Comparison of ENCODE assay signal across 12 cellular contexts in the genomic region with DNA sequence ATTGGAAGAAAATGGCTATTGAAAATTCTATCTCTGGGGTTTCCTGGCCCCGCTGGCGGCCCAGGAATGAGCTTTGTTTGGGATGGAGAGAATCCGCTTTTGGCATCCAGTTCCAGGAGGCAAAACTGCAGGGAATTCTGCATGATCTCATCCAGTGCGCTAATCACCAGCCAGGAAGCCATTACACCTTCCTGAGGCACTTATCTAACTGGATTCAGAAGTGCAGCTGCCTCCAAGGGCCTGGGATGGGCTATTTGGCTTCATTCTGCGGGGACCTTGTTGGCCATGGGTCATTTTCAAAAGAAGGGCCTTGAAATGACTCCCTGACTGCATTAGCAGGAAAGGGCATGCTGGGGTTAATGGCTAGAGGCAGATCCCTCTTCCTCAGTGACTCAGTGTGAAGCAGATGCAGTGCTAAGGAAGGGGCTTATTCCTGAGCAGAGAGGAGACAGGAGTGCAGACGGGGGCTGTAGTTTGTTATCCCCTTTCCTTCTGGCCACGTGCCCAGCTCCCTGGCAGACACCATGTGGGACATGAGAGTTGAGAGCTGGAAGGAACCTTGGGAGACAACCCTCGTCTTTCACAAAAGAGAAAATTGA.
A peak's percentile ranks its signal among the peaks of the same experiment; 100 is the strongest.
DNase-seq lines count a peak whose midpoint lies in the region; ATAC-seq, FAIRE-seq and TF ChIP-seq lines count a peak whose summit lies in the region.
"Had no signal": no experiment of that assay in that cellular context is flagged by ENCODE, and none has a peak within 500 bp of the region (broad histone marks: within the 10 kb centered on the region; RNA-seq: fewer than 3 reads in every experiment).

No MANE protein-coding gene starts in this region.

- CTCF ChIA-PET in A673 (lab: Charles Lee), result no interaction called here

- intact Hi-C loops in Right ventricle myocardium inferior (cut with DNase I) (no loop called here), cardiac septum (cut with DNase I) (no loop called here), uterus (cut with DNase I; ENCODE audit: low total_unique reads) (no loop called here), A673 (cut with micrococcal nuclease; ENCODE audit: unreplicated experiment) (no loop called here)

- H3K27me3 ChIP-seq in astrocyte (ENCODE audit: insufficient read depth, low read length), result no peaks in the 10 kb centered on the region
- H3K27me3 ChIP-seq in uterus, result no peaks in the 10 kb centered on the region
- H3K27me3 ChIP-seq in A673 (replicated peaks; ENCODE audit: insufficient read depth, low read depth, low read length, poor library complexity), result peaks cover 14% of the 10 kb centered on the region

- H3K27ac ChIP-seq in astrocyte (ENCODE audit: low read depth, low read length) (no peak overlapping the region), uterus (peak overlapping the region; percentile 49 to 55), A673 (ENCODE audit: low read depth, low read length, poor library complexity, severe bottlenecking) (no peak overlapping the region)

- peak; percentile 37 for ATAC-seq in Right ventricle myocardium inferior
- ATAC-seq: GM12878 had no signal

- no peaks in the 10 kb centered on the region for H3K9me3 Mint-ChIP-seq in astrocyte (ENCODE audit: unreplicated experiment)
- H3K9me3 Mint-ChIP-seq in progenitor cell of endocrine pancreas (ENCODE audit: low read depth), result no peaks in the 10 kb centered on the region
- H3K9me3 Mint-ChIP-seq: naive B cell had no signal

- H3K9me3 ChIP-seq in astrocyte (ENCODE audit: insufficient read depth, low read depth, low read length) (no peaks in the 10 kb centered on the region), uterus (no peaks in the 10 kb centered on the region), A673 (ENCODE audit: low read depth, low read length, poor library complexity, severe bottlenecking) (no peaks in the 10 kb centered on the region)

- H3K27ac Mint-ChIP-seq in astrocyte (ENCODE audit: unreplicated experiment) (no peak overlapping the region), progenitor cell of endocrine pancreas (no peak overlapping the region)
- H3K27ac Mint-ChIP-seq: B cell had no signal

- H3K4me1 Mint-ChIP-seq in astrocyte (ENCODE audit: low read depth, unreplicated experiment) (peaks cover 14% of the 10 kb centered on the region), progenitor cell of endocrine pancreas (ENCODE audit: low read depth) (peaks cover 2% of the 10 kb centered on the region)

- H3K9ac ChIP-seq in astrocyte (ENCODE audit: low read length), result no peak overlapping the region

- H3K4me2 ChIP-seq in astrocyte (ENCODE audit: low read length), result peak overlapping the region; percentile 13

- TF ChIP-seq POLR2A in uterus (IDR thresholded peaks at IDR 0.05), result no peak

- H3K4me1 ChIP-seq in astrocyte (ENCODE audit: insufficient read depth, low read length), result peaks cover 21% of the 10 kb centered on the region
- H3K4me1 ChIP-seq in uterus, result peaks cover 0 to 26% of the 10 kb centered on the region in 2 donors
- H3K4me1 ChIP-seq in A673 (ENCODE audit: insufficient read depth, low read length, poor library complexity, severe bottlenecking), result peaks cover 28% of the 10 kb centered on the region

- no peak for TF ChIP-seq CTCF in astrocyte (IDR thresholded peaks at IDR 0.05; ENCODE audit: insufficient read depth, low read depth, low read length)
- no peak for TF ChIP-seq CTCF in uterus (IDR thresholded peaks at IDR 0.05)
- TF ChIP-seq CTCF in GM10266 (IDR thresholded peaks at IDR 0.05; ENCODE audit: control insufficient read depth, insufficient read depth, low read depth, missing control alignments), result no peak
- no peak for TF ChIP-seq CTCF in progenitor cell of endocrine pancreas (IDR thresholded peaks at IDR 0.05; ENCODE audit: unreplicated experiment)
- TF ChIP-seq CTCF in A673 (conservative IDR thresholded peaks at IDR 0.05; ENCODE audit: low read depth, low read length), result no peak

- H3K79me2 ChIP-seq in astrocyte (ENCODE audit: insufficient read depth, low read length), result no peaks in the 10 kb centered on the region

- no TSS peak for BruUV-seq in A673 (replicated peaks; lab: Mats Ljungman, UMichigan)

- DNase-seq in Right ventricle myocardium inferior (ENCODE audit: missing footprints), result peak; percentile 55
- no peak for DNase-seq in cardiac septum (ENCODE audit: low spot score)
- DNase-seq in astrocyte (ENCODE audit: low read depth), result peak; percentile 72
- peak; percentile 62 for DNase-seq in left kidney (ENCODE audit: low read depth, low spot score)
- DNase-seq in uterus, result peak; percentile 40 to 53
- no peak for DNase-seq in GM10266 (ENCODE audit: extremely low spot score)
- DNase-seq in progenitor cell of endocrine pancreas (ENCODE audit: low spot score, unreplicated experiment), result no peak
- no peak for DNase-seq in A673 (ENCODE audit: low spot score)
- DNase-seq: H7, naive B cell had no signal

- H2AFZ ChIP-seq in astrocyte (ENCODE audit: low read depth, low read length), result no peak overlapping the region

- H3K4me3 Mint-ChIP-seq in astrocyte (ENCODE audit: unreplicated experiment) (no peak overlapping the region), progenitor cell of endocrine pancreas (ENCODE audit: low read depth) (no peak overlapping the region)
- H3K4me3 Mint-ChIP-seq: B cell had no signal

- H3K36me3 Mint-ChIP-seq in astrocyte (ENCODE audit: low read depth, unreplicated experiment), result no peaks in the 10 kb centered on the region
- no peaks in the 10 kb centered on the region for H3K36me3 Mint-ChIP-seq in progenitor cell of endocrine pancreas (ENCODE audit: insufficient read depth)
- H3K36me3 Mint-ChIP-seq: naive B cell had no signal

- H3K27me3 Mint-ChIP-seq in astrocyte (ENCODE audit: low read depth, unreplicated experiment), result peaks cover 7% of the 10 kb centered on the region
- H3K27me3 Mint-ChIP-seq in progenitor cell of endocrine pancreas, result peaks cover 4% of the 10 kb centered on the region
- H3K27me3 Mint-ChIP-seq: B cell, naive B cell had no signal

- H3K4me3 ChIP-seq in astrocyte (ENCODE audit: insufficient read depth, low read depth, low read length) (no peak overlapping the region), uterus (no peak overlapping the region), A673 (ENCODE audit: low read depth, low read length, poor library complexity, severe bottlenecking) (no peak overlapping the region)
- H3K4me3 ChIP-seq: GM12878 had no signal

- peaks cover 14% of the 10 kb centered on the region for H4K20me1 ChIP-seq in astrocyte (ENCODE audit: insufficient read depth, low read length)

- POLR2A ChIA-PET in A673 (lab: Charles Lee; ENCODE audit: low non-redundant PET), result no interaction called here

- no peak for FAIRE-seq in astrocyte (lab: Jason Lieb, UNC)
- FAIRE-seq: GM12878 had no signal

- H3K36me3 ChIP-seq in astrocyte (ENCODE audit: insufficient read depth, low read length) (no peaks in the 10 kb centered on the region), uterus (no peaks in the 10 kb centered on the region), A673 (ENCODE audit: insufficient read depth, low read length, poor library complexity, severe bottlenecking) (no peaks in the 10 kb centered on the region)

Comparison
In these comparisons a context has a peak if more than half of its experiments do, and no peak if none do; other contexts are left out.
1. DNase-seq: peak in Right ventricle myocardium inferior (single experiment), astrocyte (single experiment), left kidney (single experiment) and uterus (2 of 2); none in cardiac septum (single experiment), GM10266 (single experiment), progenitor cell of endocrine pancreas (single experiment) and A673 (single experiment).
2. H3K27ac ChIP-seq: peak in uterus (2 of 2); none in astrocyte (single experiment) and A673 (single experiment).